24 cellular contexts compared by ENCODE assay signal in the genomic region with DNA sequence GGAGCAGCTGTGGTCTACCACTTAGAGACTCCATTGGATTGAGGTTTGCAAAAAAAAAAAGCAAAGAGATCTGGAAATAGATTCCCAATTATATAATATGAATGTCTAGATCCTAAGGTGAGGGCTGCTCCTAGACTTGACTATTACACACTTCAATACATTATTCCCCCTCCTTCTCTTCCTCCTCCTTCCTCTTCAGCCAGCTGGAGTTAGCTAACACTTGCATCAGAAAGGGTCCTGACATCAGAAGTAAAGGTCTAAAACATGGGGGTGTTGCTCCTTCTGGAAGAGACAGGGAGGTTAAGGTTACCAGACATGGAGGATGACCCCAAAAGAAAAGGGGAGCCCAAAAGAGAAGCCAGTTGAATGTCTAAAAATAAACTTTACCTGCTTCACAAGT. TPM values are rescaled to one million over a fixed set of nuclear protein-coding genes. Genes with fewer than 3 reads are reported as not detected.
DNase-seq lines count a peak whose midpoint lies in the region; ATAC-seq, FAIRE-seq and TF ChIP-seq lines count a peak whose summit lies in the region.
"Had no signal": no experiment of that assay in that cellular context is flagged by ENCODE, and none has a peak within 500 bp of the region (broad histone marks: within the 10 kb centered on the region; RNA-seq: fewer than 3 reads in every experiment).

No MANE protein-coding gene starts in this region.

- intact Hi-C loops in Caco-2 (cut with micrococcal nuclease; ENCODE audit: unreplicated experiment) (loop anchor here (5.0 kb wide), 2 partner anchors 81 to 256 kb away; no protein-coding TSS in a partner anchor), K562 (cut with micrococcal nuclease) (loop anchor here (10.0 kb wide), 1 partner anchor 758 kb away; a partner anchor contains a TSS)

- ATAC-seq in K562 = peak; percentile 33; the same call in 1 of the 3 replicates
- ATAC-seq: PC-3 had no signal

- H3K9me3 Mint-ChIP-seq in Caco-2 (ENCODE audit: unreplicated experiment) = no peaks in the 10 kb centered on the region
- H3K9me3 Mint-ChIP-seq: CD4-positive, alpha-beta T cell had no signal

- H3K79me2 ChIP-seq in OCI-LY3 (ENCODE audit: low read length) (peaks cover 12% of the 10 kb centered on the region; the same call in 1 of the 2 replicates), K562 (ENCODE audit: control insufficient read depth, insufficient read depth, low read length) (no peaks in the 10 kb centered on the region)

- H3K27me3 ChIP-seq in Caco-2 (replicated peaks; ENCODE audit: control insufficient read depth, insufficient read depth, low read length) = no peaks in the 10 kb centered on the region
- H3K27me3 ChIP-seq in OCI-LY3 (ENCODE audit: low read depth, low read length) = no peaks in the 10 kb centered on the region
- peaks cover 0 to 2% of the 10 kb centered on the region in 2 experiments; a peak in 1 of 5 replicates for H3K27me3 ChIP-seq in K562 (ENCODE audit: control insufficient read depth in 2 of 2, insufficient read depth in 2 of 2, low read length in 2 of 2)
- H3K27me3 ChIP-seq: BLaER1 had no signal

- TF ChIP-seq RAD21 in K562 (CRISPR knock-in tag; conservative IDR thresholded peaks at IDR 0.05 in 1 of 2, IDR thresholded peaks at IDR 0.05 in 1 of 2) = no peak

- no peaks in the 10 kb centered on the region for H3K9me1 ChIP-seq in K562 (ENCODE audit: control insufficient read depth, insufficient read depth, low read length)

- H3K4me3 ChIP-seq in Caco-2 (ENCODE audit: low read depth, low read length) (no peak overlapping the region), GM08714 (ENCODE audit: low read length) (peak overlapping the region; percentile 34; the same call in 1 of the 2 replicates), OCI-LY3 (ENCODE audit: low read length) (no peak overlapping the region), K562 (no peak overlapping the region)
- H3K4me3 ChIP-seq: BLaER1, SK-N-MC had no signal

- H3K9me3 ChIP-seq in Caco-2 (no peaks in the 10 kb centered on the region), OCI-LY3 (ENCODE audit: insufficient read depth, low read length) (no peaks in the 10 kb centered on the region), K562 (replicated peaks; ENCODE audit: control insufficient read depth, insufficient read depth, low read depth, low read length) (no peaks in the 10 kb centered on the region)
- H3K9me3 ChIP-seq: BLaER1 had no signal

- BruUV-seq in Caco-2 (replicated peaks; lab: Mats Ljungman, UMichigan) = no TSS peak
- BruUV-seq in K562 (replicated peaks; lab: Mats Ljungman, UMichigan) = no TSS peak

- H3K9ac ChIP-seq in OCI-LY3 (ENCODE audit: low read length) (no peak overlapping the region), K562 (ENCODE audit: insufficient read depth in 1 of 2, low read depth in 2 of 2, low read length in 2 of 2) (no peak overlapping the region)
- H3K9ac ChIP-seq: BLaER1 had no signal

- TF ChIP-seq EP300 in K562 (IDR thresholded peaks at IDR 0.05; ENCODE audit: low read length) = no peak

- no peaks in the 10 kb centered on the region for H3K27me3 Mint-ChIP-seq in Caco-2 (ENCODE audit: insufficient read depth, unreplicated experiment)
- H3K27me3 Mint-ChIP-seq: CD4-positive, alpha-beta T cell had no signal

- H3K4me1 ChIP-seq in Caco-2 (peaks cover 33% of the 10 kb centered on the region), OCI-LY3 (ENCODE audit: low read length) (peaks cover 70% of the 10 kb centered on the region), K562 (replicated peaks in 1 of 2; ENCODE audit: control insufficient read depth in 2 of 2, insufficient read depth in 2 of 2, low read length in 2 of 2) (no peaks in the 10 kb centered on the region; a peak in 2 of 5 replicates)
- H3K4me1 ChIP-seq: BLaER1 had no signal

- no peak overlapping the region for H3K27ac ChIP-seq in OCI-LY3 (ENCODE audit: low read length)
- H3K27ac ChIP-seq in K562 (ENCODE audit: extremely low read depth, low read depth, low read length) = no peak overlapping the region
- no peak overlapping the region for H3K27ac ChIP-seq in RWPE1
- H3K27ac ChIP-seq: BLaER1, HL-60, SK-N-MC had no signal

- TF ChIP-seq CTCF in Caco-2 (IDR thresholded peaks at IDR 0.05; ENCODE audit: insufficient read depth in 1 of 2, low read depth in 1 of 2, low read length in 1 of 2, severe bottlenecking in 1 of 2, unreplicated experiment in 1 of 2) = no peak
- TF ChIP-seq CTCF in OCI-LY3 (IDR thresholded peaks at IDR 0.05; ENCODE audit: low read depth, low read length) = no peak
- no peak for TF ChIP-seq CTCF in K562 (IDR thresholded peaks at IDR 0.05 in 2 of 3, conservative IDR thresholded peaks at IDR 0.05 in 1 of 3; ENCODE audit: insufficient read depth in 2 of 3, low read depth in 1 of 3, low read length in 3 of 3)
- no peak for TF ChIP-seq CTCF in RWPE1 (conservative IDR thresholded peaks at IDR 0.05; ENCODE audit: low read depth)

- CTCF ChIA-PET in Caco-2 (lab: Charles Lee) (no interaction called here), K562 (lab: Yijun Ruan, JAX; ENCODE audit: low intra/inter-chr PET ratio) (no interaction called here), RWPE1 (lab: Yijun Ruan, JAX) (no interaction called here)

- H4K20me1 ChIP-seq in OCI-LY3 (ENCODE audit: insufficient read depth, low read length) (no peaks in the 10 kb centered on the region; the same call in 1 of the 2 replicates), K562 (replicated peaks; ENCODE audit: control insufficient read depth, insufficient read depth, low read length) (no peaks in the 10 kb centered on the region)
- H4K20me1 ChIP-seq: BLaER1 had no signal

- DNase-seq in Caco-2 = no peak
- DNase-seq in K562 (ENCODE audit: extremely low read depth in 1 of 4, low spot score in 3 of 4) = no peak
- no peak for DNase-seq in mesenteric fat pad (ENCODE audit: low spot score)
- no peak for DNase-seq in UCSD-AML1 (lab: John Stamatoyannopoulos, UW; ENCODE audit: unreplicated experiment)
- DNase-seq in RWPE1 (ENCODE audit: low spot score) = no peak
- DNase-seq: CD4-positive, alpha-beta T cell; COR-L47; GDM1; H7; KG1; NCI-H1417; NCI-H1694 treated with DMSO at 0.1 percent for 48 hours; NCI-H2081 treated with DMSO at 0.1 percent for 48 hours; NCI-H446; NCI-H526; PC-3; RPMI8226; SHP77 treated with DMSO at 0.1 percent for 48 hours had no signal

- POLR2A ChIA-PET in Caco-2 (lab: Charles Lee) = no interaction called here
- POLR2A ChIA-PET in K562 (lab: Yijun Ruan, JAX) = no interaction called here
- POLR2A ChIA-PET in RWPE1 (lab: Yijun Ruan, JAX; ENCODE audit: low non-redundant PET) = no interaction called here

- no peaks in the 10 kb centered on the region for H3K36me3 Mint-ChIP-seq in Caco-2 (ENCODE audit: insufficient read depth, unreplicated experiment)

- H3K27ac Mint-ChIP-seq in Caco-2 (ENCODE audit: unreplicated experiment) = peak overlapping the region; percentile 51
- H3K27ac Mint-ChIP-seq: CD4-positive, alpha-beta T cell had no signal

- H2AFZ ChIP-seq in OCI-LY3 (ENCODE audit: low read depth, low read length) = no peak overlapping the region
- no peak overlapping the region for H2AFZ ChIP-seq in K562 (ENCODE audit: low read depth, low read length)

- H3K4me2 ChIP-seq in OCI-LY3 (ENCODE audit: low read length) = 0 out of 2 replicates have a peak overlapping the region, but pooled peaks have one; percentile 57
- no peak overlapping the region for H3K4me2 ChIP-seq in K562 (ENCODE audit: insufficient read depth, low read length)
- H3K4me2 ChIP-seq: BLaER1 had no signal

- peak overlapping the region; percentile 52 for H3K4me3 Mint-ChIP-seq in Caco-2 (ENCODE audit: unreplicated experiment)
- H3K4me3 Mint-ChIP-seq: CD4-positive, alpha-beta T cell had no signal

- peaks cover 35% of the 10 kb centered on the region for H3K4me1 Mint-ChIP-seq in Caco-2 (ENCODE audit: low read depth, unreplicated experiment)

- H3K36me3 ChIP-seq in Caco-2 (ENCODE audit: control insufficient read depth, insufficient read depth, low read length) (no peaks in the 10 kb centered on the region), OCI-LY3 (replicated peaks; ENCODE audit: low read depth, low read length) (no peaks in the 10 kb centered on the region), K562 (ENCODE audit: control insufficient read depth, insufficient read depth, low read length) (no peaks in the 10 kb centered on the region)
- H3K36me3 ChIP-seq: BLaER1 had no signal

- no peak for TF ChIP-seq POLR2A in K562 (conservative IDR thresholded peaks at IDR 0.05)

- in situ Hi-C loops in K562 (cut with MboI) = no loop called here

- FAIRE-seq in K562 (lab: Jason Lieb, UNC) = no peak

TF ChIP-seq in K562, 482 proteins besides CTCF, POLR2A, EP300 and RAD21 (continues in another document):
- TF ChIP-seq, protein P1, sequence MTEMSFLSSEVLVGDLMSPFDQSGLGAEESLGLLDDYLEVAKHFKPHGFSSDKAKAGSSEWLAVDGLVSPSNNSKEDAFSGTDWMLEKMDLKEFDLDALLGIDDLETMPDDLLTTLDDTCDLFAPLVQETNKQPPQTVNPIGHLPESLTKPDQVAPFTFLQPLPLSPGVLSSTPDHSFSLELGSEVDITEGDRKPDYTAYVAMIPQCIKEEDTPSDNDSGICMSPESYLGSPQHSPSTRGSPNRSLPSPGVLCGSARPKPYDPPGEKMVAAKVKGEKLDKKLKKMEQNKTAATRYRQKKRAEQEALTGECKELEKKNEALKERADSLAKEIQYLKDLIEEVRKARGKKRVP (CRISPR knock-in tag; IDR thresholded peaks at IDR 0.05) = peak; percentile 60; the same call in 1 of the 2 replicates
- TF ChIP-seq NR2C2 (CRISPR knock-in tag; IDR thresholded peaks at IDR 0.05) (no peak), NR2C2 (tag; IDR thresholded peaks at IDR 0.05) (peak; percentile 49; the same call in 1 of the 2 replicates), CEBPG (CRISPR knock-in tag; IDR thresholded peaks at IDR 0.05) (no peak), CEBPG (tag; conservative IDR thresholded peaks at IDR 0.05 in 1 of 2, IDR thresholded peaks at IDR 0.05 in 1 of 2) (peak; percentile 45 to 78)

RNA-seq across cellular contexts. Expression of a gene that starts 12.9 kb away (rescaled TPM):
- 15.4 and 17.5 TPM in 2 replicates for total RNA-seq in Caco-2 (2022)
- total RNA-seq in K562 (2011; cell fraction: chromatin; rRNA removed; ENCODE audit: low replicate concordance) = 33.0 and 42.8 TPM in 2 replicates
- 9.5 and 12.0 TPM in 2 replicates for total RNA-seq in K562 (2011; cell fraction: nucleolus; rRNA removed)
- total RNA-seq in K562 (2011; cell fraction: nucleoplasm; rRNA removed) = 15.3 and 17.5 TPM in 2 replicates
- 13.3 and 14.2 TPM in 2 replicates for total RNA-seq in K562 (2014; rRNA removed)
- total RNA-seq in K562 (2014; rRNA removed; fragmentation: Illumina TruSeq; extraction: Trizol) = 25.0 and 29.3 TPM in 2 replicates
- total RNA-seq in K562 (2015; rRNA removed; fragmentation: Illumina TruSeq; extraction: Trizol) = 26.2 and 27.5 TPM in 2 replicates
- total RNA-seq in K562 (2021) = 33.5 and 36.0 TPM in 2 replicates
- 12.2 and 15.0 TPM in 2 replicates for polyA plus RNA-seq in K562 (2011; rRNA removed)
- 4.2 and 7.2 TPM in 2 replicates for polyA plus RNA-seq in K562 (2011; cell fraction: cytosol; rRNA removed)
- polyA plus RNA-seq in K562 (2011; cell fraction: nucleus; rRNA removed) = 6.0 and 8.1 TPM in 2 replicates
- 14.5 and 14.6 TPM in 2 replicates for polyA plus RNA-seq in K562 (2012)
- polyA plus RNA-seq in K562 (2014; fragmentation: Illumina TruSeq; extraction: Trizol) = 16.5 and 17.5 TPM in 2 replicates
- polyA plus RNA-seq in K562 (2014; fragmentation: Nextera tagmentation; extraction: Ambion mirVana) = 10 to 100 TPM in 1 of 2 experiments, 1 to 10 TPM in 1; 8.2 to 10.1 TPM
- polyA plus RNA-seq in K562 (2014; rRNA removed) = 10.1 and 10.4 TPM in 2 replicates
- 36.4 and 41.1 TPM in 2 replicates for polyA minus RNA-seq in K562 (2011; rRNA and poly(A)+ RNA removed)
- 12.2 and 16.9 TPM in 2 replicates for polyA minus RNA-seq in K562 (2011; cell fraction: cytosol; rRNA and poly(A)+ RNA removed)
- 15.5 and 32.2 TPM in 2 replicates for polyA minus RNA-seq in K562 (2011; cell fraction: nucleus; rRNA and poly(A)+ RNA removed)
- total RNA-seq in mesenteric fat pad = 116 TPM
- total RNA-seq: HT-29 had no signal
